Comparison of ENCODE assay signal across 9 cellular contexts in the genomic region with DNA sequence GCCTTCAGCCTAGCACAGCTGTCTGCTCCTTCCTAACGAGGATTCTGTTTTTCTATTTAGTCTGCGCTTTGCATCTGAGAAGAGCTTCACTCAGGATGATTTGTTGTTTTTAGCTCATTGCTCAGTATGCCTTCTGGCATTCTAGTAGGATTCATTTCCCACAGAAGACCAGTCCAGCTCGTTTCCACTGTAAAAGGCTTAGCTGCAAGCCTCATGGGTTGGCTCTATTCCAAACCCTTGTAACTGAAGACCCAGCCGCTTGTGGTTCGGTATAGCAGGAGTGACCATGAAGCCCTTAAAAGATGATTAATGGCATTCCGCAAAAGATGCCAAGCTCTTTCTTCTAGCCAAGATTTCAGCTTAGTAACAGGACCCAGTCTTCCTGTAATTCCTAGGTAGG. TPM values are rescaled to one million over a fixed set of nuclear protein-coding genes. Genes with fewer than 3 reads are reported as not detected.
DNase-seq lines count a peak whose midpoint lies in the region; ATAC-seq, FAIRE-seq and TF ChIP-seq lines count a peak whose summit lies in the region.
"Had no signal": no experiment of that assay in that cellular context is flagged by ENCODE, and none has a peak within 500 bp of the region (broad histone marks: within the 10 kb centered on the region; RNA-seq: fewer than 3 reads in every experiment).

No MANE protein-coding gene starts in this region.

- H3K4me1 ChIP-seq in HCT116 (ENCODE audit: control insufficient read depth in 1 of 2, insufficient read depth in 2 of 2, low read length in 2 of 2) (peaks cover 38 to 64% of the 10 kb centered on the region in 2 experiments), esophagus (ENCODE audit: control insufficient read depth in 2 of 2, insufficient read depth in 2 of 2, low read length in 1 of 2) (no peaks in the 10 kb centered on the region)

- H3K27ac ChIP-seq in HCT116 (ENCODE audit: low read depth, low read length) = peak overlapping the region; percentile 63
- peak overlapping the region; percentile 66 to 69 for H3K27ac ChIP-seq in esophagus (ENCODE audit: low read depth in 2 of 2, low read length in 1 of 2)

- intact Hi-C loops in HCT116 (cut with micrococcal nuclease) = no loop called here
- intact Hi-C loops in head of caudate nucleus (cut with DNase I) = no loop called here

- POLR2A ChIA-PET in HCT116 (lab: Charles Lee) = interaction anchor here (0.8 to 3.5 kb wide), 6 partner anchors 9 to 443 kb away, joined by 3 to 24 read pairs (median 4); partner anchors contain the start of gene CD2AP

- ATAC-seq in HCT116 = peak; percentile 86

- no peaks in the 10 kb centered on the region for H4K20me1 ChIP-seq in HCT116 (ENCODE audit: insufficient read depth)

- RAD21 ChIA-PET in HCT116 (lab: Charles Lee; ENCODE audit: low non-redundant PET in 1 of 2, low total read pairs in 2 of 2, uncharacterized antibody in 2 of 2, unreplicated experiment in 2 of 2) = interaction anchor here in 1 of 2 experiments (0.7 kb wide), 1 partner anchor 186 kb away, joined by 3 read pairs; no protein-coding TSS in a partner anchor

- no peaks in the 10 kb centered on the region for H3K27me3 ChIP-seq in HCT116 (ENCODE audit: insufficient read depth, low read length)
- no peaks in the 10 kb centered on the region for H3K27me3 ChIP-seq in esophagus (ENCODE audit: control insufficient read depth in 1 of 2, insufficient read depth in 2 of 2, low read length in 2 of 2)

- H3K4me3 ChIP-seq in HCT116 (replicated peaks in 1 of 2; ENCODE audit: low read depth in 1 of 2, low read length in 2 of 2) (peak overlapping the region in 1 of 2 experiments; percentile 23; a peak in 2 of 4 replicates), esophagus (ENCODE audit: low read depth in 1 of 2, low read length in 2 of 2) (peak overlapping the region in 1 of 2 donors; percentile 14), retinal pigment epithelial cell (ENCODE audit: low read length) (no peak overlapping the region)

- peaks cover 0 to 4% of the 10 kb centered on the region in 2 experiments; a peak in 1 of 4 replicates for H3K36me3 ChIP-seq in HCT116 (ENCODE audit: control insufficient read depth in 1 of 2, insufficient read depth in 2 of 2, low read length in 2 of 2)
- H3K36me3 ChIP-seq in esophagus (ENCODE audit: control insufficient read depth in 2 of 2, insufficient read depth in 2 of 2, low read length in 1 of 2) = no peaks in the 10 kb centered on the region

- no peak for FAIRE-seq in GM12891 (lab: Jason Lieb, UNC)

- peak overlapping the region; percentile 53 for H3K9ac ChIP-seq in HCT116 (ENCODE audit: low read length)

- no peaks in the 10 kb centered on the region for H3K9me2 ChIP-seq in HCT116 (ENCODE audit: insufficient read depth)

- TF ChIP-seq RAD21 in HCT116 (IDR thresholded peaks at IDR 0.05; ENCODE audit: low read depth) = peak; percentile 28

- DNase-seq in HCT116 (ENCODE audit: low read depth, low spot score) (peak; percentile 93), NCI-H82 (lab: John Stamatoyannopoulos, UW) (peak; percentile 94), retinal pigment epithelial cell (ENCODE audit: low read depth) (peak; percentile 100), head of caudate nucleus (no peak), SW 1271 (lab: John Stamatoyannopoulos, UW) (no peak), GM12891 (ENCODE audit: insufficient read length, low spot score) (no peak)
- DNase-seq in stimulated activated CD4-positive, alpha-beta T cell treated with anti-CD3 and anti-CD28 coated beads, Interleukin-2, amount 100 ng/mL, for 48 hours = no peak

- WGBS in esophagus, 2 donors = 11 to 17% methylated on average over 6 of the region's 6 CpGs

- CTCF ChIA-PET in HCT116 (lab: Charles Lee) = interaction anchor here (0.9 to 2.1 kb wide), 3 partner anchors 12 to 186 kb away, joined by 3 to 8 read pairs (median 3); no protein-coding TSS in a partner anchor

- peak overlapping the region; percentile 72 for H3K4me2 ChIP-seq in HCT116 (ENCODE audit: low read length)

- no peak overlapping the region for H2AFZ ChIP-seq in HCT116 (ENCODE audit: low read depth, low read length, poor library complexity, severe bottlenecking)

- TF ChIP-seq POLR2A in HCT116 (IDR thresholded peaks at IDR 0.05; ENCODE audit: borderline replicate concordance, extremely low read depth, insufficient read depth, insufficient read length) = no peak
- TF ChIP-seq POLR2A in GM12891 (IDR thresholded peaks at IDR 0.05; ENCODE audit: low read depth, low read length) = no peak

- no TSS peak for BruUV-seq in HCT116 (replicated peaks; lab: Mats Ljungman, UMichigan)

- TF ChIP-seq CTCF in HCT116 (IDR thresholded peaks at IDR 0.05 in 2 of 3, conservative IDR thresholded peaks at IDR 0.05 in 1 of 3; ENCODE audit: borderline replicate concordance in 1 of 3, insufficient read depth in 1 of 3, low read depth in 2 of 3, low read length in 2 of 3) (no peak), retinal pigment epithelial cell (conservative IDR thresholded peaks at IDR 0.05; ENCODE audit: low read depth, low read length) (no peak)

- H3K9me3 ChIP-seq in HCT116 (ENCODE audit: control insufficient read depth in 1 of 2, insufficient read depth in 1 of 2, low read depth in 1 of 2, low read length in 2 of 2) (no peaks in the 10 kb centered on the region), esophagus (ENCODE audit: control insufficient read depth in 2 of 2, insufficient read depth in 1 of 2, low read depth in 1 of 2, low read length in 1 of 2) (no peaks in the 10 kb centered on the region)

- H3K79me2 ChIP-seq in HCT116 (ENCODE audit: insufficient read depth, low read length) = peaks cover 93% of the 10 kb centered on the region

TF ChIP-seq in HCT116, 20 proteins besides CTCF, POLR2A, EP300 and RAD21 (continues in another document):
- peak; percentile 78 for TF ChIP-seq MAX (IDR thresholded peaks at IDR 0.05)
- no peak; the same call in 1 of the 2 replicates for TF ChIP-seq ELF1 (IDR thresholded peaks at IDR 0.05; ENCODE audit: borderline replicate concordance, low read depth)
- TF ChIP-seq CEBPB (IDR thresholded peaks at IDR 0.05; ENCODE audit: low read depth) = peak; percentile 76
- peak; percentile 94 for TF ChIP-seq CBX3 (IDR thresholded peaks at IDR 0.05; ENCODE audit: low read depth)
- TF ChIP-seq SRF (IDR thresholded peaks at IDR 0.05; ENCODE audit: low read depth) = peak; percentile 29; the same call in 1 of the 2 replicates
- peak; percentile 86 for TF ChIP-seq TCF7L2 (IDR thresholded peaks at IDR 0.05; ENCODE audit: borderline replicate concordance, extremely low read depth, insufficient read depth, insufficient read length)
- TF ChIP-seq SIN3A (IDR thresholded peaks at IDR 0.05; ENCODE audit: low read depth) = peak; percentile 92
- peak; percentile 58 for TF ChIP-seq POLR2AphosphoS5 (IDR thresholded peaks at IDR 0.05; ENCODE audit: low read depth, low read length)
- peak; percentile 59 for TF ChIP-seq YY1 (IDR thresholded peaks at IDR 0.05; ENCODE audit: extremely low read depth, insufficient replicate concordance, low read depth, low read length)
- TF ChIP-seq EZH2phosphoT487 (IDR thresholded peaks at IDR 0.05; ENCODE audit: borderline replicate concordance) = no peak
- TF ChIP-seq SP1 (IDR thresholded peaks at IDR 0.05; ENCODE audit: low read depth) = peak; percentile 90
- peak; percentile 81 for TF ChIP-seq JUND (IDR thresholded peaks at IDR 0.05)

TF ChIP-seq in GM12891, 5 proteins besides CTCF, POLR2A, EP300 and RAD21:
- TF ChIP-seq SPI1 (IDR thresholded peaks at IDR 0.05; ENCODE audit: low read depth, low read length) (no peak), POLR2AphosphoS5 (IDR thresholded peaks at IDR 0.05; ENCODE audit: low read depth, low read length) (no peak), PAX5 (IDR thresholded peaks at IDR 0.05; ENCODE audit: insufficient read depth, low read length, severe bottlenecking) (no peak), POU2F2 (IDR thresholded peaks at IDR 0.05; ENCODE audit: low read depth, low read length) (no peak), TAF1 (IDR thresholded peaks at IDR 0.05; ENCODE audit: low read depth, low read length) (no peak)

RNA-seq across cellular contexts. Expression of gene ADGRF1, which starts 7.2 kb away (rescaled TPM):
- total RNA-seq in HCT116 (2021; ENCODE audit: unreplicated experiment) = 39.6 TPM
- 23.0 and 35.4 TPM in 2 replicates for polyA plus RNA-seq in HCT116 (2012)
- polyA plus RNA-seq in esophagus = 10 to 100 TPM; 25.5 to 47.9 TPM
- polyA plus RNA-seq in GM12891 (2012; ENCODE audit: low read depth, missing spikeins) = not detected
- total RNA-seq: activated CD8-positive, alpha-beta memory T cell treated with anti-CD3 and anti-CD28 coated beads for 36 hours had no signal

Comparison
In these comparisons a context has a peak if more than half of its experiments do, and no peak if none do; other contexts are left out.
1. DNase-seq: peak in HCT116 (single experiment), NCI-H82 (single experiment) and retinal pigment epithelial cell (single experiment); none in head of caudate nucleus (0 of 42), SW 1271 (0 of 2), GM12891 (single experiment) and stimulated activated CD4-positive, alpha-beta T cell treated with anti-CD3 and anti-CD28 coated beads, Interleukin-2, amount 100 ng/mL, for 48 hours (0 of 2).